Comparison of ENCODE assay signal across 11 cellular contexts in genomic region chr11:128493570-128493965, GRCh38.
DNase-seq lines count a peak whose midpoint lies in the region; ATAC-seq and TF ChIP-seq lines count a peak whose summit lies in the region.
"Had no signal": no experiment of that assay in that cellular context is flagged by ENCODE, and none has a peak within 500 bp of the region (broad histone marks: within the 10 kb centered on the region; RNA-seq: fewer than 3 reads in every experiment).

No MANE protein-coding gene starts in this region.

- H3K4me3 Mint-ChIP-seq in activated CD8-positive, alpha-beta memory T cell treated with anti-CD3 and anti-CD28 coated beads, Interleukin-2, amount 10 ng/mL, durations not matched to agents 7 days and 5 days, result peak overlapping the region; percentile 50
- H3K4me3 Mint-ChIP-seq in T-helper 17 cell, result peak overlapping the region; percentile 87
- H3K4me3 Mint-ChIP-seq: H9 had no signal

- H3K4me1 Mint-ChIP-seq in activated CD8-positive, alpha-beta memory T cell treated with anti-CD3 and anti-CD28 coated beads, Interleukin-2, amount 10 ng/mL, durations not matched to agents 7 days and 5 days, result peaks cover 96% of the 10 kb centered on the region
- H3K4me1 Mint-ChIP-seq in T-helper 17 cell, result peaks cover 82% of the 10 kb centered on the region

- peak overlapping the region; percentile 81 for H3K27ac Mint-ChIP-seq in activated CD8-positive, alpha-beta memory T cell treated with anti-CD3 and anti-CD28 coated beads, Interleukin-2, amount 10 ng/mL, durations not matched to agents 7 days and 5 days
- peak overlapping the region; percentile 100 for H3K27ac Mint-ChIP-seq in T-helper 17 cell

- H3K27me3 Mint-ChIP-seq in activated CD8-positive, alpha-beta memory T cell treated with anti-CD3 and anti-CD28 coated beads, Interleukin-2, amount 10 ng/mL, durations not matched to agents 7 days and 5 days, result no peaks in the 10 kb centered on the region
- no peaks in the 10 kb centered on the region for H3K27me3 Mint-ChIP-seq in T-helper 17 cell

- no peak for DNase-seq in activated CD8-positive, alpha-beta memory T cell treated with anti-CD3 and anti-CD28 coated beads, Interleukin-2, amount 10 ng/mL, durations not matched to agents 7 days and 5 days
- DNase-seq in activated CD8-positive, alpha-beta memory T cell treated with anti-CD3 and anti-CD28 coated beads, Interleukin-2, amount 50 U/mL, for 4 hours, result no peak
- DNase-seq in T-helper 17 cell (no peak), suprapubic skin (ENCODE audit: low spot score in 2 of 2) (no peak), DMS79 (lab: John Stamatoyannopoulos, UW) (no peak), NCI-H2227 (lab: John Stamatoyannopoulos, UW; ENCODE audit: unreplicated experiment) (no peak)
- DNase-seq: GF-D8, H9 had no signal

- TF ChIP-seq EP300 in gastroesophageal sphincter (IDR thresholded peaks at IDR 0.05) (no peak), suprapubic skin (IDR thresholded peaks at IDR 0.05) (no peak)

- H3K27me3 ChIP-seq in gastroesophageal sphincter, result no peaks in the 10 kb centered on the region
- no peaks in the 10 kb centered on the region for H3K27me3 ChIP-seq in suprapubic skin

- H3K27ac ChIP-seq in gastroesophageal sphincter (peak overlapping the region in 3 of 4 donors; percentile 58 to 70 (median 63)), suprapubic skin (peak overlapping the region; percentile 69)
- H3K27ac ChIP-seq: VCaP had no signal

- TF ChIP-seq CTCF in gastroesophageal sphincter (IDR thresholded peaks at IDR 0.05), result no peak
- TF ChIP-seq CTCF in suprapubic skin (IDR thresholded peaks at IDR 0.05), result no peak

- peaks cover 13 to 89% (median 45%) of the 10 kb centered on the region in 3 donors for H3K4me1 ChIP-seq in gastroesophageal sphincter
- peaks cover 70% of the 10 kb centered on the region for H3K4me1 ChIP-seq in suprapubic skin

- CTCF ChIA-PET in activated CD8-positive, alpha-beta memory T cell treated with anti-CD3 and anti-CD28 coated beads, Interleukin-2, amount 10 ng/mL, durations not matched to agents 7 days and 5 days (lab: Charles Lee), result interaction anchor here (0.9 to 2.4 kb wide), 10 partner anchors 10 to 170 kb away, joined by 3 to 13 read pairs (median 3); no protein-coding TSS in a partner anchor

- no peaks in the 10 kb centered on the region for H3K9me3 Mint-ChIP-seq in activated CD8-positive, alpha-beta memory T cell treated with anti-CD3 and anti-CD28 coated beads, Interleukin-2, amount 10 ng/mL, durations not matched to agents 7 days and 5 days (ENCODE audit: low read depth)
- H3K9me3 Mint-ChIP-seq: H9 had no signal

- no peaks in the 10 kb centered on the region for H3K9me3 ChIP-seq in T-helper 17 cell (ENCODE audit: control insufficient read depth, low read length, poor library complexity, severe bottlenecking)
- H3K9me3 ChIP-seq in gastroesophageal sphincter, result no peaks in the 10 kb centered on the region
- H3K9me3 ChIP-seq in suprapubic skin, result no peaks in the 10 kb centered on the region

- H3K36me3 ChIP-seq in gastroesophageal sphincter (peaks cover 0 to 18% of the 10 kb centered on the region in 2 donors), suprapubic skin (peaks cover 11% of the 10 kb centered on the region)

- TF ChIP-seq POLR2A in gastroesophageal sphincter (IDR thresholded peaks at IDR 0.05) (no peak), suprapubic skin (IDR thresholded peaks at IDR 0.05) (no peak)

- H3K4me3 ChIP-seq in gastroesophageal sphincter (no peak overlapping the region), suprapubic skin (no peak overlapping the region)

- H3K36me3 Mint-ChIP-seq in activated CD8-positive, alpha-beta memory T cell treated with anti-CD3 and anti-CD28 coated beads, Interleukin-2, amount 10 ng/mL, durations not matched to agents 7 days and 5 days, result peaks cover 82% of the 10 kb centered on the region
- H3K36me3 Mint-ChIP-seq in T-helper 17 cell (ENCODE audit: low read depth), result peaks cover 22% of the 10 kb centered on the region

- 48 to 73% methylated on average over 2 of the region's 2 CpGs for WGBS in gastroesophageal sphincter (ENCODE audit: low coverage in 1 of 2), 2 donors
- WGBS in suprapubic skin, result 60% methylated on average over 2 of the region's 2 CpGs

- no peak for ATAC-seq in activated CD8-positive, alpha-beta memory T cell treated with anti-CD3 and anti-CD28 coated beads, Interleukin-2, amount 10 ng/mL, durations not matched to agents 7 days and 5 days
- ATAC-seq in T-helper 17 cell (no peak), gastroesophageal sphincter (no peak), HG02970 (IDR thresholded peaks at IDR 0.05; ENCODE audit: low FRiP score, unreplicated experiment) (no peak)
